Comparison of ENCODE assay signal across 13 cellular contexts in genomic region chr1:154199563-154199879, GRCh38. TPM values are rescaled to one million over a fixed set of nuclear protein-coding genes. Genes with fewer than 3 reads are reported as not detected.
A peak's percentile ranks its signal among the peaks of the same experiment; 100 is the strongest.
DNase-seq lines count a peak whose midpoint lies in the region; ATAC-seq and TF ChIP-seq lines count a peak whose summit lies in the region.
"Had no signal": no experiment of that assay in that cellular context is flagged by ENCODE, and none has a peak within 500 bp of the region (broad histone marks: within the 10 kb centered on the region; RNA-seq: fewer than 3 reads in every experiment).

No MANE protein-coding gene starts in this region.

- POLR2A ChIA-PET in MCF 10A (lab: Yijun Ruan, JAX): interaction anchor here (0.8 to 10.3 kb wide), 9 partner anchors 8 to 132 kb away, joined by 3 to 167 read pairs (median 5); partner anchors contain the start of gene UBAP2L
- POLR2A ChIA-PET in Panc1 (lab: Charles Lee): no interaction called here

- no peak overlapping the region for H3K4me3 Mint-ChIP-seq in MCF 10A (ENCODE audit: unreplicated experiment)
- H3K4me3 Mint-ChIP-seq: central memory CD8-positive, alpha-beta T cell had no signal

- CTCF ChIA-PET in mammary epithelial cell (lab: Charles Lee; ENCODE audit: low non-redundant PET) (interaction anchor here (0.5 to 1.6 kb wide), 2 partner anchors 14 to 136 kb away, joined by 4 to 8 read pairs; no protein-coding TSS in a partner anchor), MCF 10A (lab: Yijun Ruan, JAX) (interaction anchor here (0.6 to 3.2 kb wide), 27 partner anchors 8 to 347 kb away, joined by 3 to 29 read pairs (median 5); partner anchors contain the start of genes HAX1 and UBAP2L), Panc1 (lab: Charles Lee) (interaction anchor here (0.6 to 2.7 kb wide), 3 partner anchors 31 to 670 kb away, joined by 3 to 8 read pairs (median 3); no protein-coding TSS in a partner anchor)

- H3K4me1 Mint-ChIP-seq in MCF 10A (ENCODE audit: insufficient read depth, unreplicated experiment): peaks cover 8% of the 10 kb centered on the region
- H3K4me1 Mint-ChIP-seq: central memory CD8-positive, alpha-beta T cell had no signal

- dilution Hi-C loops in mammary epithelial cell (cut with HindIII; ENCODE audit: low sequenced_read_pairs): loop anchor here (5.0 kb wide), 1 partner anchor 58 kb away; no protein-coding TSS in a partner anchor

- H3K4me3 ChIP-seq in mammary epithelial cell (replicated peaks in 1 of 3; ENCODE audit: insufficient read depth in 1 of 3, low read depth in 2 of 3, low read length in 3 of 3) (no peak overlapping the region), Panc1 (ENCODE audit: low read depth in 2 of 2, low read length in 2 of 2) (no peak overlapping the region; a peak in 1 of 4 replicates), fibroblast of the aortic adventitia (ENCODE audit: low read depth, low read length) (no peak overlapping the region), thoracic aorta (no peak overlapping the region)
- H3K4me3 ChIP-seq: lower lobe of right lung had no signal

- intact Hi-C loops in mammary epithelial cell (cut with micrococcal nuclease): loop anchor here (1.0 to 10.0 kb wide), 4 partner anchors 21 to 345 kb away; partner anchors contain the start of genes HAX1 and UBAP2L
- intact Hi-C loops in MCF 10A (cut with micrococcal nuclease): no loop called here
- intact Hi-C loops in Panc1 (cut with micrococcal nuclease; ENCODE audit: unreplicated experiment): loop anchor here (1.0 to 10.0 kb wide), 2 partner anchors 73 to 135 kb away; partner anchors contain the start of gene HAX1

- H3K27me3 ChIP-seq in mammary epithelial cell (ENCODE audit: insufficient read depth, low read length): no peaks in the 10 kb centered on the region
- H3K27me3 ChIP-seq in Panc1 (ENCODE audit: control insufficient read depth, insufficient read depth, low read length): no peaks in the 10 kb centered on the region
- no peaks in the 10 kb centered on the region for H3K27me3 ChIP-seq in thoracic aorta (replicated peaks; ENCODE audit: insufficient read depth)

- H3K36me3 Mint-ChIP-seq in MCF 10A (ENCODE audit: insufficient read depth, unreplicated experiment): no peaks in the 10 kb centered on the region

- no peaks in the 10 kb centered on the region for H3K27me3 Mint-ChIP-seq in MCF 10A (ENCODE audit: insufficient read depth, unreplicated experiment)
- H3K27me3 Mint-ChIP-seq: progenitor cell of endocrine pancreas had no signal

- in situ Hi-C loops in mammary epithelial cell (cut with MboI; ENCODE audit: low sequenced_read_pairs in 2 of 2): no loop called here
- in situ Hi-C loops in Panc1 (cut with HindIII; ENCODE audit: low pct_unique_long_range_greater_than_20kb, low sequenced_read_pairs): no loop called here
- in situ Hi-C loops in GM13977 (cut with MboI; ENCODE audit: low pct_unique_long_range_greater_than_20kb, low sequenced_read_pairs, unreplicated experiment): no loop called here

- TF ChIP-seq CTCF in mammary epithelial cell (conservative IDR thresholded peaks at IDR 0.05 in 1 of 2, IDR thresholded peaks at IDR 0.05 in 1 of 2; ENCODE audit: extremely low read depth in 1 of 2, insufficient read depth in 1 of 2, low read depth in 1 of 2, low read length in 2 of 2) (no peak), MCF 10A (IDR thresholded peaks at IDR 0.05; ENCODE audit: unreplicated experiment) (no peak), Panc1 (IDR thresholded peaks at IDR 0.05) (no peak), fibroblast of the aortic adventitia (IDR thresholded peaks at IDR 0.05; ENCODE audit: insufficient read depth, low read length) (peak; percentile 40), thoracic aorta (IDR thresholded peaks at IDR 0.05) (no peak), GM13977 (IDR thresholded peaks at IDR 0.05; ENCODE audit: extremely low read depth, insufficient read depth, missing control alignments) (no peak)

- H3K9me3 ChIP-seq in mammary epithelial cell (replicated peaks; ENCODE audit: insufficient read depth, low read length): no peaks in the 10 kb centered on the region
- H3K9me3 ChIP-seq in Panc1 (ENCODE audit: control insufficient read depth, insufficient read depth, low read depth, low read length): no peaks in the 10 kb centered on the region
- no peaks in the 10 kb centered on the region for H3K9me3 ChIP-seq in thoracic aorta
- H3K9me3 ChIP-seq: lower lobe of right lung had no signal

- no peaks in the 10 kb centered on the region for H3K9me3 Mint-ChIP-seq in MCF 10A (ENCODE audit: unreplicated experiment)
- H3K9me3 Mint-ChIP-seq: activated T-helper 2 cell treated with anti-CD3 and anti-CD28 coated beads, Interferon-gamma antibody, Interleukin-2, Interleukin-4, amounts not matched to agents 10 μg/mL and 5 μg/mL and 100 μg/mL, durations not matched to agents 14 hours and 24 hours and 36 hours; central memory CD8-positive, alpha-beta T cell had no signal

- H2AFZ ChIP-seq in mammary epithelial cell (ENCODE audit: low read depth, low read length): peak overlapping the region; percentile 24

- no peak overlapping the region for H3K9ac ChIP-seq in mammary epithelial cell (ENCODE audit: insufficient read depth, low read length)

- WGBS in mammary epithelial cell (ENCODE audit: low coverage, missing lambda C conversion rate): no CpG with 5 or more reads among the region's 3 CpGs

- no peak overlapping the region for H3K27ac Mint-ChIP-seq in MCF 10A (ENCODE audit: low read depth, unreplicated experiment)
- H3K27ac Mint-ChIP-seq: activated T-helper 2 cell treated with anti-CD3 and anti-CD28 coated beads, Interferon-gamma antibody, Interleukin-2, Interleukin-4, amounts not matched to agents 10 μg/mL and 5 μg/mL and 100 μg/mL, durations not matched to agents 14 hours and 24 hours and 36 hours; progenitor cell of endocrine pancreas had no signal

- BruUV-seq in mammary epithelial cell (replicated peaks; lab: Mats Ljungman, UMichigan) (no TSS peak), MCF 10A (replicated peaks; lab: Mats Ljungman, UMichigan) (no TSS peak), Panc1 (replicated peaks; lab: Mats Ljungman, UMichigan) (no TSS peak)

- peaks cover 6% of the 10 kb centered on the region for H3K4me1 ChIP-seq in mammary epithelial cell (ENCODE audit: insufficient read depth, low read length)
- H3K4me1 ChIP-seq in Panc1 (ENCODE audit: control insufficient read depth, insufficient read depth, low read length): 0 out of 2 replicates have a peak, but pooled peaks cover 2% of the 10 kb centered on the region
- H3K4me1 ChIP-seq in thoracic aorta (ENCODE audit: control insufficient read depth in 1 of 2, low read depth in 2 of 2): no peaks in the 10 kb centered on the region

- ATAC-seq in Panc1 (peak; percentile 70), thoracic aorta (ENCODE audit: insufficient number of reproducible peaks, low FRiP score, low read depth) (peak; percentile 69), GM19351 (IDR thresholded peaks at IDR 0.05; ENCODE audit: unreplicated experiment) (no peak)

- no peak overlapping the region for H3K4me2 ChIP-seq in mammary epithelial cell (ENCODE audit: insufficient read depth, low read depth, low read length)

- H3K27ac ChIP-seq in mammary epithelial cell (ENCODE audit: insufficient read depth, low read depth, low read length): no peak overlapping the region
- no peak overlapping the region for H3K27ac ChIP-seq in Panc1 (ENCODE audit: low read length)
- no peak overlapping the region for H3K27ac ChIP-seq in thoracic aorta
- H3K27ac ChIP-seq: lower lobe of right lung had no signal

- H4K20me1 ChIP-seq in mammary epithelial cell (ENCODE audit: insufficient read depth, low read length): no peaks in the 10 kb centered on the region

- H3K36me3 ChIP-seq in mammary epithelial cell (ENCODE audit: insufficient read depth, low read length) (no peaks in the 10 kb centered on the region), Panc1 (ENCODE audit: control insufficient read depth, insufficient read depth, low read length) (no peaks in the 10 kb centered on the region), thoracic aorta (no peaks in the 10 kb centered on the region)

- H3K79me2 ChIP-seq in mammary epithelial cell (ENCODE audit: insufficient read depth, low read length): no peaks in the 10 kb centered on the region

- DNase-seq in mammary epithelial cell (no peak), MCF 10A (ENCODE audit: unreplicated experiment) (no peak), Panc1 (ENCODE audit: low read depth, low spot score) (no peak), fibroblast of the aortic adventitia (ENCODE audit: low read depth) (peak; percentile 31), thoracic aorta (ENCODE audit: low spot score) (no peak), GM13977 (ENCODE audit: low spot score) (no peak)
- no peak for DNase-seq in activated CD8-positive, alpha-beta memory T cell treated with anti-CD3 and anti-CD28 coated beads, Interleukin-2, amount 50 U/mL, for 4 hours
- DNase-seq: lower lobe of right lung had no signal

RNA-seq across cellular contexts. Expression of gene CFAP141, which starts 6.6 kb away (rescaled TPM):
- total RNA-seq in mammary epithelial cell (not detected), MCF 10A (2022) (not detected in 2 replicates), Panc1 (2021; ENCODE audit: unreplicated experiment) (not detected), fibroblast of the aortic adventitia (ENCODE audit: low replicate concordance) (not detected in 2 replicates), thoracic aorta (not detected)
- polyA plus RNA-seq in mammary epithelial cell: not detected
- polyA minus RNA-seq in mammary epithelial cell: not detected
- not detected for polyA plus RNA-seq in Panc1 (2012; ENCODE audit: insufficient read length)
- total RNA-seq: activated T-helper 2 cell treated with anti-CD3 and anti-CD28 coated beads, Interferon-gamma antibody, Interleukin-2, Interleukin-4, amounts not matched to agents 10 μg/mL and 5 μg/mL and 100 μg/mL, durations not matched to agents 14 hours and 24 hours and 36 hours; fibroblast of villous mesenchyme; progenitor cell of endocrine pancreas had no signal

RNA-seq across cellular contexts. Expression of gene TPM3, which starts 7.6 kb away (rescaled TPM):
- total RNA-seq in mammary epithelial cell (100 to 1,000 TPM; 330 to 550 TPM), MCF 10A (2022) (625 and 698 TPM in 2 replicates), Panc1 (2021; ENCODE audit: unreplicated experiment) (545 TPM), fibroblast of the aortic adventitia (ENCODE audit: low replicate concordance) (427 and 649 TPM in 2 replicates), thoracic aorta (100 to 1,000 TPM; 146 to 331 TPM)
- polyA plus RNA-seq in mammary epithelial cell: 440 TPM
- polyA minus RNA-seq in mammary epithelial cell: 266 TPM
- polyA plus RNA-seq in Panc1 (2012; ENCODE audit: insufficient read length): 765 TPM

RNA-seq across cellular contexts. Expression of gene UBAP2L, which starts 21.2 kb away (rescaled TPM):
- total RNA-seq in mammary epithelial cell (100 to 1,000 TPM in 1 of 2 donors, 10 to 100 TPM in 1; 63.7 to 168 TPM), MCF 10A (2022) (219 and 223 TPM in 2 replicates), Panc1 (2021; ENCODE audit: unreplicated experiment) (227 TPM), fibroblast of the aortic adventitia (ENCODE audit: low replicate concordance) (115 and 121 TPM in 2 replicates), thoracic aorta (100 to 1,000 TPM in 1 of 2 donors, 10 to 100 TPM in 1; 92.1 to 119 TPM)
- 147 TPM for polyA plus RNA-seq in mammary epithelial cell
- 161 TPM for polyA minus RNA-seq in mammary epithelial cell
- polyA plus RNA-seq in Panc1 (2012; ENCODE audit: insufficient read length): 149 TPM

RNA-seq across cellular contexts. Expression of gene NUP210L, which starts 44.6 kb away (rescaled TPM):
- under 1 TPM in 1 of 2 donors, not detected in 1; under 0.01 TPM for total RNA-seq in mammary epithelial cell
- not detected for polyA plus RNA-seq in mammary epithelial cell
- not detected for polyA minus RNA-seq in mammary epithelial cell
- 0.05 and 0.10 TPM in 2 replicates for total RNA-seq in MCF 10A (2022)
- 0.05 TPM for total RNA-seq in Panc1 (2021; ENCODE audit: unreplicated experiment)
- not detected for polyA plus RNA-seq in Panc1 (2012; ENCODE audit: insufficient read length)
- total RNA-seq in fibroblast of the aortic adventitia (ENCODE audit: low replicate concordance): 0.09 TPM in 1 of 2 replicates, not detected in the other
- under 1 TPM; 0.14 to 0.41 TPM for total RNA-seq in thoracic aorta
